Comparison of ENCODE assay signal across 18 cellular contexts in genomic region chr22:37782340-37783168, GRCh38. TPM values are rescaled to one million over a fixed set of nuclear protein-coding genes. Genes with fewer than 3 reads are reported as not detected.
A peak's percentile ranks its signal among the peaks of the same experiment; 100 is the strongest.
DNase-seq lines count a peak whose midpoint lies in the region; ATAC-seq, FAIRE-seq and TF ChIP-seq lines count a peak whose summit lies in the region.
"Had no signal": no experiment of that assay in that cellular context is flagged by ENCODE, and none has a peak within 500 bp of the region (broad histone marks: within the 10 kb centered on the region; RNA-seq: fewer than 3 reads in every experiment).

No MANE protein-coding gene starts in this region.

- peaks cover 7 to 8% of the 10 kb centered on the region in 2 experiments; a peak in 4 of 5 replicates for H3K4me1 ChIP-seq in K562 (replicated peaks in 1 of 2; ENCODE audit: control insufficient read depth in 2 of 2, insufficient read depth in 2 of 2, low read length in 2 of 2)

- peak overlapping the region; percentile 68 for H2AFZ ChIP-seq in K562 (ENCODE audit: low read depth, low read length)
- H2AFZ ChIP-seq: GM23338 had no signal

- TF ChIP-seq CTCF in AG10803 (conservative IDR thresholded peaks at IDR 0.05; ENCODE audit: low read length), result peak; percentile 31
- TF ChIP-seq CTCF in K562 (IDR thresholded peaks at IDR 0.05 in 2 of 3, conservative IDR thresholded peaks at IDR 0.05 in 1 of 3; ENCODE audit: insufficient read depth in 2 of 3, low read depth in 1 of 3, low read length in 3 of 3), result peak; percentile 45 to 72 (median 52); a peak in 5 of 6 replicates
- no peak for TF ChIP-seq CTCF in GM10248 (IDR thresholded peaks at IDR 0.05; ENCODE audit: control extremely low read depth, extremely low read depth, low read depth, missing control alignments)

- DNase-seq in AG10803 (ENCODE audit: low read depth) (peak; percentile 65), HT1080 (ENCODE audit: low read depth) (peak; percentile 81), K562 (ENCODE audit: extremely low read depth in 1 of 4, low spot score in 3 of 4) (peak; percentile 50 to 62 (median 54)), left colon (peak; percentile 34 to 63), GM10248 (ENCODE audit: extremely low spot score) (no peak), NCI-H2029 (lab: John Stamatoyannopoulos, UW) (no peak), SKM-1 treated with dmso at 0.1 percent for 144 hours (lab: John Stamatoyannopoulos, UW; ENCODE audit: unreplicated experiment) (no peak)
- DNase-seq: activated CD8-positive, alpha-beta memory T cell treated with anti-CD3 and anti-CD28 coated beads, Interleukin-2, amount 50 U/mL, for 4 hours; activated naive CD8-positive, alpha-beta T cell treated with anti-CD3 and anti-CD28 coated beads, Interleukin-2, amount 50 U/mL, for 24 hours; DMS53; left ventricle myocardium inferior; NCI-H187 treated with DMSO at 0.1 percent for 48 hours; NCI-H748 treated with DMSO at 0.1 percent for 48 hours; occipital lobe; upper lobe of left lung had no signal

- WGBS in K562 (ENCODE audit: insufficient coverage, low coverage, missing lambda C conversion rate), result 47% methylated on average over 15 of the region's 18 CpGs

- H3K9me3 ChIP-seq in K562 (replicated peaks; ENCODE audit: control insufficient read depth, insufficient read depth, low read depth, low read length), result no peaks in the 10 kb centered on the region
- H3K9me3 ChIP-seq: left ventricle myocardium inferior, upper lobe of left lung had no signal

- no peaks in the 10 kb centered on the region for H3K36me3 ChIP-seq in K562 (ENCODE audit: control insufficient read depth, insufficient read depth, low read length)
- H3K36me3 ChIP-seq: left ventricle myocardium inferior, upper lobe of left lung had no signal

- no peak for TF ChIP-seq POLR2A in K562 (conservative IDR thresholded peaks at IDR 0.05)

- no peaks in the 10 kb centered on the region for H3K79me2 ChIP-seq in K562 (ENCODE audit: control insufficient read depth, insufficient read depth, low read length)

- FAIRE-seq in K562 (lab: Jason Lieb, UNC), result no peak

- no peaks in the 10 kb centered on the region for H4K20me1 ChIP-seq in K562 (replicated peaks; ENCODE audit: control insufficient read depth, insufficient read depth, low read length)

- ATAC-seq in K562, result peak; percentile 88
- no peak for ATAC-seq in left colon
- ATAC-seq in GM18517 (IDR thresholded peaks at IDR 0.05; ENCODE audit: unreplicated experiment), result no peak
- ATAC-seq: activated naive CD8-positive, alpha-beta T cell treated with anti-CD3 and anti-CD28 coated beads, Interleukin-2, amount 50 U/mL, for 24 hours had no signal

- CTCF ChIA-PET in K562 (lab: Yijun Ruan, JAX; ENCODE audit: low intra/inter-chr PET ratio), result no interaction called here
- CTCF ChIA-PET in GM10248 (lab: Yijun Ruan, JAX), result interaction anchor here (1.6 kb wide), 1 partner anchor 139 kb away, joined by 6 read pairs; no protein-coding TSS in a partner anchor

- H3K9ac ChIP-seq in K562 (ENCODE audit: insufficient read depth in 1 of 2, low read depth in 2 of 2, low read length in 2 of 2), result peak overlapping the region in 1 of 2 experiments; percentile 60; a peak in 2 of 4 replicates

- no TSS peak for BruUV-seq in K562 (replicated peaks; lab: Mats Ljungman, UMichigan)

- no peak for TF ChIP-seq EP300 in K562 (IDR thresholded peaks at IDR 0.05; ENCODE audit: low read length)

- in situ Hi-C loops in K562 (cut with MboI), result no loop called here

- no peak overlapping the region for H3K27ac ChIP-seq in K562 (ENCODE audit: extremely low read depth, low read depth, low read length)
- H3K27ac ChIP-seq: left ventricle myocardium inferior, SK-N-MC, upper lobe of left lung had no signal

- intact Hi-C loops in K562 (cut with micrococcal nuclease), result no loop called here
- intact Hi-C loops in left colon (cut with DNase I, micrococcal nuclease), result no loop called here

- H3K4me3 ChIP-seq in AG10803 (ENCODE audit: low read length) (no peak overlapping the region), K562 (no peak overlapping the region)
- H3K4me3 ChIP-seq: GM23338, left ventricle myocardium inferior, SK-N-MC, upper lobe of left lung had no signal

- POLR2A ChIA-PET in K562 (lab: Yijun Ruan, JAX) (interaction anchor here (0.6 to 1.8 kb wide), 9 partner anchors 9 to 1779 kb away, joined by 3 to 5 read pairs (median 4); partner anchors contain the start of gene LGALS1), GM10248 (lab: Yijun Ruan, JAX) (no interaction called here)

- no peaks in the 10 kb centered on the region for H3K27me3 ChIP-seq in K562 (ENCODE audit: control insufficient read depth in 2 of 2, insufficient read depth in 2 of 2, low read length in 2 of 2)
- H3K27me3 ChIP-seq: upper lobe of left lung had no signal

- no peak for TF ChIP-seq RAD21 in K562 (CRISPR knock-in tag; conservative IDR thresholded peaks at IDR 0.05 in 1 of 2, IDR thresholded peaks at IDR 0.05 in 1 of 2)

- H3K4me2 ChIP-seq in K562 (ENCODE audit: insufficient read depth, low read length), result peak overlapping the region; percentile 18; the same call in 1 of the 2 replicates
- H3K4me2 ChIP-seq: GM23338 had no signal

- no peaks in the 10 kb centered on the region for H3K9me1 ChIP-seq in K562 (ENCODE audit: control insufficient read depth, insufficient read depth, low read length)

TF ChIP-seq in K562, 482 proteins besides CTCF, POLR2A, EP300 and RAD21 (continues in another document):
- TF ChIP-seq L3MBTL2 (IDR thresholded peaks at IDR 0.05), result peak; percentile 16; the same call in 1 of the 2 replicates

RNA-seq across cellular contexts. Expression of gene GCAT, which starts 25.2 kb away (rescaled TPM):
- total RNA-seq in HT1080 (2014; rRNA removed; shearing (Covaris generic)), result 13.4 and 14.6 TPM in 2 replicates
- polyA plus RNA-seq in HT1080 (2015; cell fraction: cytosol; rRNA removed), result 11.6 and 16.0 TPM in 2 replicates
- polyA plus RNA-seq in HT1080 (2015; cell fraction: nucleus; rRNA removed), result 10.3 and 11.3 TPM in 2 replicates
- 16.0 and 39.6 TPM in 2 replicates for total RNA-seq in K562 (2011; cell fraction: chromatin; rRNA removed; ENCODE audit: low replicate concordance)
- 46.5 and 53.8 TPM in 2 replicates for total RNA-seq in K562 (2011; cell fraction: nucleolus; rRNA removed)
- 23.7 and 29.9 TPM in 2 replicates for total RNA-seq in K562 (2011; cell fraction: nucleoplasm; rRNA removed)
- total RNA-seq in K562 (2014; rRNA removed), result 69.9 and 81.1 TPM in 2 replicates
- 9.3 and 13.6 TPM in 2 replicates for total RNA-seq in K562 (2014; rRNA removed; fragmentation: Illumina TruSeq; extraction: Trizol)
- 26.4 TPM in 2 replicates for total RNA-seq in K562 (2015; rRNA removed; fragmentation: Illumina TruSeq; extraction: Trizol)
- 61.7 and 63.4 TPM in 2 replicates for total RNA-seq in K562 (2021)
- polyA plus RNA-seq in K562 (2011; rRNA removed), result 21.1 and 31.0 TPM in 2 replicates
- 32.3 and 62.2 TPM in 2 replicates for polyA plus RNA-seq in K562 (2011; cell fraction: cytosol; rRNA removed)
- polyA plus RNA-seq in K562 (2011; cell fraction: nucleus; rRNA removed), result 68.1 and 71.9 TPM in 2 replicates
- polyA plus RNA-seq in K562 (2012), result 31.0 and 75.8 TPM in 2 replicates
- polyA plus RNA-seq in K562 (2014; fragmentation: Illumina TruSeq; extraction: Trizol), result 31.8 and 50.7 TPM in 2 replicates
- 1 to 10 TPM; 1.9 to 5.3 TPM for polyA plus RNA-seq in K562 (2014; fragmentation: Nextera tagmentation; extraction: Ambion mirVana)
- 57.7 and 57.8 TPM in 2 replicates for polyA plus RNA-seq in K562 (2014; rRNA removed)
- polyA minus RNA-seq in K562 (2011; rRNA and poly(A)+ RNA removed), result 6.5 and 8.8 TPM in 2 replicates
- 29.9 and 31.5 TPM in 2 replicates for polyA minus RNA-seq in K562 (2011; cell fraction: cytosol; rRNA and poly(A)+ RNA removed)
- 15.6 and 25.7 TPM in 2 replicates for polyA minus RNA-seq in K562 (2011; cell fraction: nucleus; rRNA and poly(A)+ RNA removed)
- total RNA-seq in left colon, result 10 to 100 TPM; 10.2 to 10.6 TPM

RNA-seq across cellular contexts. Expression of gene GALR3, which starts 40.6 kb away (rescaled TPM):
- 0.23 TPM in 1 of 2 replicates, not detected in the other for total RNA-seq in HT1080 (2014; rRNA removed; shearing (Covaris generic))
- polyA plus RNA-seq in HT1080 (2015; cell fraction: cytosol; rRNA removed), result not detected in 2 replicates
- not detected in 2 replicates for polyA plus RNA-seq in HT1080 (2015; cell fraction: nucleus; rRNA removed)
- 0.44 TPM in 1 of 2 replicates, not detected in the other for total RNA-seq in K562 (2011; cell fraction: chromatin; rRNA removed; ENCODE audit: low replicate concordance)
- total RNA-seq in K562 (2011; cell fraction: nucleolus; rRNA removed), result 0.33 and 0.53 TPM in 2 replicates
- total RNA-seq in K562 (2011; cell fraction: nucleoplasm; rRNA removed), result 0.69 TPM in 1 of 2 replicates, not detected in the other
- 0.24 TPM in 1 of 2 replicates, not detected in the other for total RNA-seq in K562 (2014; rRNA removed)
- total RNA-seq in K562 (2014; rRNA removed; fragmentation: Illumina TruSeq; extraction: Trizol), result not detected in 2 replicates
- not detected in 2 replicates for total RNA-seq in K562 (2015; rRNA removed; fragmentation: Illumina TruSeq; extraction: Trizol)
- total RNA-seq in K562 (2021), result 0.13 and 0.31 TPM in 2 replicates
- polyA plus RNA-seq in K562 (2011; rRNA removed), result 0.11 TPM in 1 of 2 replicates, not detected in the other
- 0.07 TPM in 1 of 2 replicates, not detected in the other for polyA plus RNA-seq in K562 (2011; cell fraction: cytosol; rRNA removed)
- 0.33 and 0.38 TPM in 2 replicates for polyA plus RNA-seq in K562 (2011; cell fraction: nucleus; rRNA removed)
- 0.28 TPM in 1 of 2 replicates, not detected in the other for polyA plus RNA-seq in K562 (2012)
- polyA plus RNA-seq in K562 (2014; fragmentation: Illumina TruSeq; extraction: Trizol), result not detected in 2 replicates
- not detected for polyA plus RNA-seq in K562 (2014; fragmentation: Nextera tagmentation; extraction: Ambion mirVana)
- not detected in 2 replicates for polyA plus RNA-seq in K562 (2014; rRNA removed)
- not detected in 2 replicates for polyA minus RNA-seq in K562 (2011; rRNA and poly(A)+ RNA removed)
- polyA minus RNA-seq in K562 (2011; cell fraction: cytosol; rRNA and poly(A)+ RNA removed), result not detected in 2 replicates
- polyA minus RNA-seq in K562 (2011; cell fraction: nucleus; rRNA and poly(A)+ RNA removed), result 0.27 TPM in 1 of 2 replicates, not detected in the other
- not detected for total RNA-seq in left colon
- total RNA-seq: left ventricle myocardium inferior, occipital lobe, upper lobe of left lung had no signal

Comparison
In these comparisons a context has a peak if more than half of its experiments do, and no peak if none do; other contexts are left out.
1. DNase-seq: peak in AG10803 (single experiment), HT1080 (single experiment), K562 (4 of 4) and left colon (2 of 2); none in GM10248 (single experiment), NCI-H2029 (single experiment) and SKM-1 treated with dmso at 0.1 percent for 144 hours (single experiment).